ENCODE assay signal across 8 cellular contexts in the genomic region with DNA sequence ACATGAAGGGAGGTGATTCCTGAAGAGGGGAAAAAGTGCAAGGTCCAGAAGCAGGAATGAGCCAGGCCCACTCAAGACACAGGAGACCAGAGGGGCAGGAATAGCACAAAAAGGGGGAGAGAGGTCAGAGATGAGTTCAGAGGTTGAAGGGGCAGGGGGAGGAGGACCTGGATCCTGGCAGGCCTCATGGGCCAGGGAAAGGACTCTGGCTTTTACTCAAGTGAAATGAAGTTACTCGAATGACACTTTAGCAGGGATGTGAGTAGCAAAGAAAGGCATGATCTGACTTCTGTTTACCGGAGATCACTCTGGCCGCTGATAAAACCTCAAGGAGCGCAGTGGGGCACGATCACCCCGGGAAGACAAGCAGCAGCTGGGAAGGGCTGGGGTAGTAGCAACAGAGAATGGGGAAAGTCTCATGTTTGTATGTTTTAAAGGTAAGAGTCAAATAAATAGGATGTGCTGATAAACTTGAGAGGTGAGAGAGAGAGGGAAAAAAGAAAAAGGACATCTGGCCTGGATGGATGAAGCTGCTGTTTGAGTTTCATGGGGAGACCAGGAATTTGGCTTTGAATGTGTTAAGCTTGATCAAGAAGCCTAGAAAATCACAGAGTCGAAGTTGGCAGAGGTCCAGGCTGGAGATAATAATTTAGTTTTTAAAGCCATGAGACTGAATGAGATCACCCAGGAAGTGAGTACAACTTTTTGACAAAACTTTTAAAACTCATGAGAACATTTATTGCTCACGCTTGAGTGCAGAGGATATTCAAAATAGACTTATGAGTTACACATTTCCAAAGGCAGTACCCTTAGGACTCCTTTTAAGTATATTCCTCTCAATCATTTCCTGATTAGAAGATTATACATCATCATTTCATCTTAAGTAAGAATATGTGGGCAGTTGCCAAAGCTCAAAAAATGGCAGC.
DNase-seq lines count a peak whose midpoint lies in the region; ATAC-seq and TF ChIP-seq lines count a peak whose summit lies in the region.

No MANE protein-coding gene starts in this region.

- H3K4me1 ChIP-seq in SJSA1 (replicated peaks) (peaks cover 58% of the 10 kb centered on the region), spleen (peaks cover 55 to 88% (median 80%) of the 10 kb centered on the region in 6 donors)

- H3K27ac ChIP-seq in SJSA1 = peak overlapping the region; percentile 55
- H3K27ac ChIP-seq in spleen = peak overlapping the region; percentile 48 to 82 (median 72)

- WGBS in spleen, 5 donors = 54 to 72% (median 63%) methylated on average over 8 of the region's 8 CpGs

- no peak overlapping the region for H3K4me3 ChIP-seq in SJSA1
- H3K4me3 ChIP-seq in fibroblast of villous mesenchyme (ENCODE audit: low read depth, low read length) = peak overlapping the region; percentile 18
- H3K4me3 ChIP-seq in spleen = peak overlapping the region in 1 of 8 donors; percentile 23

- H3K36me3 ChIP-seq in SJSA1 (no peaks in the 10 kb centered on the region), spleen (no peaks in the 10 kb centered on the region)

- DNase-seq in SJSA1 (ENCODE audit: low read depth in 1 of 2, low spot score in 2 of 2) = peak; percentile 60 to 71
- peak; percentile 95 for DNase-seq in fibroblast of villous mesenchyme (ENCODE audit: low read depth)
- no peak for DNase-seq in spleen
- DNase-seq in occipital lobe (lab: John Stamatoyannopoulos, UW) = no peak

- H3K9me3 ChIP-seq in SJSA1 (replicated peaks) (no peaks in the 10 kb centered on the region), spleen (no peaks in the 10 kb centered on the region)

- ATAC-seq in GM18907 (IDR thresholded peaks at IDR 0.05; ENCODE audit: unreplicated experiment) (peak; percentile 39), GM21515 (IDR thresholded peaks at IDR 0.05; ENCODE audit: unreplicated experiment) (no peak), HG03571 (IDR thresholded peaks at IDR 0.05; ENCODE audit: unreplicated experiment) (no peak), HG03378 (IDR thresholded peaks at IDR 0.05; ENCODE audit: unreplicated experiment) (no peak)

- TF ChIP-seq CTCF in fibroblast of villous mesenchyme (IDR thresholded peaks at IDR 0.05; ENCODE audit: insufficient read depth, low read depth, low read length) (no peak), spleen (IDR thresholded peaks at IDR 0.05 in 8 of 11, conservative IDR thresholded peaks at IDR 0.05 in 3 of 11) (no peak)

- intact Hi-C loops in spleen (cut with DNase I; ENCODE audit: low total_unique reads) = loop anchor here (10.0 kb wide), 1 partner anchor 57 kb away; no protein-coding TSS in a partner anchor

- H3K27me3 ChIP-seq in SJSA1 (replicated peaks) = no peaks in the 10 kb centered on the region
- no peaks in the 10 kb centered on the region for H3K27me3 ChIP-seq in spleen (replicated peaks in 1 of 7)

- TF ChIP-seq POLR2A in spleen (IDR thresholded peaks at IDR 0.05) = no peak

Comparison
In these comparisons a context has a peak if more than half of its experiments do, and no peak if none do; other contexts are left out.
1. DNase-seq: peak in SJSA1 (2 of 2) and fibroblast of villous mesenchyme (single experiment); none in spleen (single experiment) and occipital lobe (single experiment).